ENCODE assay signal across 8 cellular contexts in genomic region chr15:82985688-82986441, GRCh38. TPM values are rescaled to one million over a fixed set of nuclear protein-coding genes. Genes with fewer than 3 reads are reported as not detected.
DNase-seq lines count a peak whose midpoint lies in the region; ATAC-seq and TF ChIP-seq lines count a peak whose summit lies in the region.

Gene RAMAC, plus strand, starts transcription at chr15:82986210. Its CDS starts 2,809 bp downstream, at chr15:82989019.

- DNase-seq in COLO829 (ENCODE audit: low spot score) (peak; percentile 71), HT1080 (ENCODE audit: low read depth) (peak; percentile 89), NOMO-1 treated with DMSO at 0.1 percent for 48 hours (lab: John Stamatoyannopoulos, UW; ENCODE audit: unreplicated experiment) (peak; percentile 97), endodermal cell (peak; percentile 96), mesendoderm (peak; percentile 97)
- DNase-seq in activated CD8-positive, alpha-beta memory T cell treated with anti-CD3 and anti-CD28 coated beads for 48 hours (ENCODE audit: low read depth in 2 of 3, low spot score in 2 of 3), result peak; percentile 65 to 75 (median 66)
- peak; percentile 84 for DNase-seq in stimulated activated CD8-positive, alpha-beta memory T cell treated with anti-CD3 and anti-CD28 coated beads, Interleukin-15, amount 100 ng/mL, for 1 hour (ENCODE audit: low read depth)

- H3K56ac ChIP-seq in mesendoderm (ENCODE audit: low read length), result peak within 1 kb of the TSS; percentile 95

- no peak within 1 kb of the TSS for H3K23ac ChIP-seq in mesendoderm (ENCODE audit: low read length)

- H3K4me3 ChIP-seq in endodermal cell (ENCODE audit: low read length) (peak within 1 kb of the TSS; percentile 94), mesendoderm (ENCODE audit: low read length) (peak within 1 kb of the TSS; percentile 64)

- H3K79me2 ChIP-seq in mesendoderm (ENCODE audit: control insufficient read depth, insufficient read depth, low read length), result peaks cover 2% of the 10 kb centered on the region

- peak within 1 kb of the TSS; percentile 95 for H4K5ac ChIP-seq in mesendoderm (ENCODE audit: low read length)

- peaks cover 2% of the 10 kb centered on the region for H3K79me1 ChIP-seq in mesendoderm (ENCODE audit: low read length)

- peaks cover 13% of the 10 kb centered on the region for H3K9me3 Mint-ChIP-seq in endodermal cell

- H3K27me3 ChIP-seq in endodermal cell (ENCODE audit: control insufficient read depth, insufficient read depth, low read length, poor library complexity, severe bottlenecking) (no peaks in the 10 kb centered on the region), mesendoderm (ENCODE audit: insufficient read depth, low read length, poor library complexity) (no peaks in the 10 kb centered on the region)

- H3K18ac ChIP-seq in mesendoderm (ENCODE audit: low read length), result no peak within 1 kb of the TSS

- peak within 1 kb of the TSS; percentile 84 for H3K4me3 Mint-ChIP-seq in endodermal cell

- H3K27me3 Mint-ChIP-seq in endodermal cell (ENCODE audit: insufficient read depth), result peaks cover 15% of the 10 kb centered on the region

- H3K36me3 ChIP-seq in endodermal cell (ENCODE audit: control insufficient read depth, insufficient read depth, low read length), result peaks cover 23% of the 10 kb centered on the region
- H3K36me3 ChIP-seq in mesendoderm (ENCODE audit: control insufficient read depth, insufficient read depth, low read length), result no peaks in the 10 kb centered on the region

- H3K9ac ChIP-seq in endodermal cell (ENCODE audit: extremely low read depth, low read length, poor library complexity, severe bottlenecking) (peak within 1 kb of the TSS; percentile 72), mesendoderm (ENCODE audit: low read length) (peak within 1 kb of the TSS; percentile 93)

- no peak within 1 kb of the TSS for H2BK15ac ChIP-seq in mesendoderm (replicated peaks; ENCODE audit: low read depth)

- H2BK120ac ChIP-seq in mesendoderm (ENCODE audit: low read depth, low read length), result no peak within 1 kb of the TSS

- peak within 1 kb of the TSS; percentile 16 for H3K27ac ChIP-seq in endodermal cell (ENCODE audit: low read depth, low read length)
- no peak within 1 kb of the TSS for H3K27ac ChIP-seq in mesendoderm (ENCODE audit: low read depth, low read length)

- no peak within 1 kb of the TSS for H3K4ac ChIP-seq in mesendoderm (ENCODE audit: low read depth, low read length)

- H3K36me3 Mint-ChIP-seq in endodermal cell (ENCODE audit: low read depth), result peaks cover 33% of the 10 kb centered on the region

- H2AK5ac ChIP-seq in mesendoderm (ENCODE audit: low read length), result peak within 1 kb of the TSS; percentile 35

- H4K8ac ChIP-seq in mesendoderm (ENCODE audit: low read depth, low read length), result no peak within 1 kb of the TSS

- H3K4me1 Mint-ChIP-seq in endodermal cell, result no peaks in the 10 kb centered on the region

- no peak for TF ChIP-seq CTCF in endodermal cell (conservative IDR thresholded peaks at IDR 0.05)

- peak within 1 kb of the TSS; percentile 98 for H3K27ac Mint-ChIP-seq in endodermal cell

- H2BK5ac ChIP-seq in mesendoderm (ENCODE audit: low read length), result no peak within 1 kb of the TSS

- H3K4me1 ChIP-seq in endodermal cell (ENCODE audit: control insufficient read depth, insufficient read depth, low read length), result no peaks in the 10 kb centered on the region
- peaks cover 4% of the 10 kb centered on the region for H3K4me1 ChIP-seq in mesendoderm (ENCODE audit: control insufficient read depth, low read depth, low read length)

- 6 to 10% methylated on average over 19 to 45 of the region's 45 CpGs for WGBS in endodermal cell (ENCODE audit: insufficient coverage in 1 of 2, insufficient read length in 1 of 2), 2 experiments
- no CpG with 5 or more reads among the region's 45 CpGs for WGBS in mesendoderm (ENCODE audit: extremely low coverage, insufficient coverage, low lambda C conversion rate)

- no peaks in the 10 kb centered on the region for H3K9me3 ChIP-seq in endodermal cell (ENCODE audit: control insufficient read depth, low read length)

- peak within 1 kb of the TSS; percentile 82 for H3K4me2 ChIP-seq in mesendoderm (ENCODE audit: low read length)

- ATAC-seq in GM21360 (IDR thresholded peaks at IDR 0.05; ENCODE audit: unreplicated experiment), result peak; percentile 94

RNA-seq across cellular contexts. Expression of gene RAMAC, which starts in this region (rescaled TPM):
- 37.6 and 37.9 TPM in 2 replicates for total RNA-seq in HT1080 (2014; rRNA removed; shearing (Covaris generic))
- 24.0 and 25.1 TPM in 2 replicates for polyA plus RNA-seq in HT1080 (2015; cell fraction: cytosol; rRNA removed)
- 19.0 and 20.4 TPM in 2 replicates for polyA plus RNA-seq in HT1080 (2015; cell fraction: nucleus; rRNA removed)
- total RNA-seq in endodermal cell, result 10 to 100 TPM; 37.3 to 40.8 TPM
- 35.0 TPM for polyA plus RNA-seq in endodermal cell (2013, experiment 1 of 2)
- 36.3 TPM for polyA plus RNA-seq in endodermal cell (2013, experiment 2 of 2)
- polyA plus RNA-seq in mesendoderm (2013, experiment 1 of 2), result 36.6 TPM
- 38.9 TPM for polyA plus RNA-seq in mesendoderm (2013, experiment 2 of 2)
